Comparison of ENCODE assay signal across 12 cellular contexts in genomic region chr19:52492991-52493470, GRCh38. TPM values are rescaled to one million over a fixed set of nuclear protein-coding genes. Genes with fewer than 3 reads are reported as not detected.
DNase-seq lines count a peak whose midpoint lies in the region; ATAC-seq and TF ChIP-seq lines count a peak whose summit lies in the region.
"Had no signal": no experiment of that assay in that cellular context is flagged by ENCODE, and none has a peak within 500 bp of the region (broad histone marks: within the 10 kb centered on the region; RNA-seq: fewer than 3 reads in every experiment).

No MANE protein-coding gene starts in this region.

- dilution Hi-C loops in mammary epithelial cell (cut with HindIII; ENCODE audit: low sequenced_read_pairs), result no loop called here

- H3K36me3 Mint-ChIP-seq in activated CD4-positive, alpha-beta T cell treated with anti-CD3 and anti-CD28 coated beads, Interleukin-2, amount 10 ng/mL, durations not matched to agents 7 days and 5 days (ENCODE audit: low read depth), result peaks cover 4% of the 10 kb centered on the region
- peaks cover 14 to 19% (median 17%) of the 10 kb centered on the region in 3 donors for H3K36me3 Mint-ChIP-seq in immature natural killer cell
- peaks cover 12% of the 10 kb centered on the region for H3K36me3 Mint-ChIP-seq in stimulated activated effector memory CD8-positive, alpha-beta T cell treated with anti-CD3 and anti-CD28 coated beads, Interleukin-12 subunit alpha, Interleukin-12 subunit beta, amount 100 ng/mL, for 72 hours
- H3K36me3 Mint-ChIP-seq: IgD-negative memory B cell had no signal

- no peaks in the 10 kb centered on the region for H3K79me2 ChIP-seq in mammary epithelial cell (ENCODE audit: insufficient read depth, low read length)

- peak; percentile 56 for ATAC-seq in stimulated activated effector memory CD8-positive, alpha-beta T cell treated with anti-CD3 and anti-CD28 coated beads, Interleukin-12 subunit alpha, Interleukin-12 subunit beta, amount 100 ng/mL, for 72 hours
- ATAC-seq: naive thymus-derived CD4-positive, alpha-beta T cell had no signal

- in situ Hi-C loops in mammary epithelial cell (cut with MboI; ENCODE audit: low sequenced_read_pairs in 2 of 2), result no loop called here

- H3K27ac ChIP-seq in mammary epithelial cell (ENCODE audit: insufficient read depth, low read depth, low read length), result no peak overlapping the region

- peak overlapping the region; percentile 41 for H3K4me3 Mint-ChIP-seq in activated CD4-positive, alpha-beta T cell treated with anti-CD3 and anti-CD28 coated beads, Interleukin-2, amount 10 ng/mL, durations not matched to agents 7 days and 5 days
- H3K4me3 Mint-ChIP-seq in immature natural killer cell, result peak overlapping the region; percentile 7 to 76 (median 44)
- peak overlapping the region; percentile 48 for H3K4me3 Mint-ChIP-seq in stimulated activated effector memory CD8-positive, alpha-beta T cell treated with anti-CD3 and anti-CD28 coated beads, Interleukin-12 subunit alpha, Interleukin-12 subunit beta, amount 100 ng/mL, for 72 hours

- H3K27me3 ChIP-seq in mammary epithelial cell (ENCODE audit: insufficient read depth, low read length), result no peaks in the 10 kb centered on the region

- no peaks in the 10 kb centered on the region for H3K36me3 ChIP-seq in mammary epithelial cell (ENCODE audit: insufficient read depth, low read length)

- no peaks in the 10 kb centered on the region for H3K4me1 ChIP-seq in mammary epithelial cell (ENCODE audit: insufficient read depth, low read length)

- H3K4me1 Mint-ChIP-seq in activated CD4-positive, alpha-beta T cell treated with anti-CD3 and anti-CD28 coated beads, Interleukin-2, amount 10 ng/mL, durations not matched to agents 7 days and 5 days, result peaks cover 2% of the 10 kb centered on the region
- peaks cover 3 to 6% of the 10 kb centered on the region in 2 donors for H3K4me1 Mint-ChIP-seq in immature natural killer cell
- peaks cover 8% of the 10 kb centered on the region for H3K4me1 Mint-ChIP-seq in stimulated activated effector memory CD8-positive, alpha-beta T cell treated with anti-CD3 and anti-CD28 coated beads, Interleukin-12 subunit alpha, Interleukin-12 subunit beta, amount 100 ng/mL, for 72 hours
- H3K4me1 Mint-ChIP-seq: IgD-negative memory B cell had no signal

- no peak for TF ChIP-seq CTCF in mammary epithelial cell (conservative IDR thresholded peaks at IDR 0.05 in 1 of 2, IDR thresholded peaks at IDR 0.05 in 1 of 2; ENCODE audit: extremely low read depth in 1 of 2, insufficient read depth in 1 of 2, low read depth in 1 of 2, low read length in 2 of 2)

- intact Hi-C loops in mammary epithelial cell (cut with micrococcal nuclease), result no loop called here

- DNase-seq in activated CD4-positive, alpha-beta T cell treated with anti-CD3 and anti-CD28 coated beads, Interleukin-2, amount 10 ng/mL, durations not matched to agents 7 days and 5 days, result no peak
- DNase-seq in activated CD4-positive, alpha-beta T cell treated with anti-CD3 and anti-CD28 coated beads, Interleukin-2, amount 50 U/mL, for 48 hours, result no peak
- DNase-seq in mammary epithelial cell (no peak), immature natural killer cell (peak in 2 of 3 donors; percentile 3 to 11), NCI-H1930 (lab: John Stamatoyannopoulos, UW) (no peak), UCSD-AML1 (lab: John Stamatoyannopoulos, UW; ENCODE audit: unreplicated experiment) (no peak)
- DNase-seq in stimulated activated effector memory CD8-positive, alpha-beta T cell treated with anti-CD3 and anti-CD28 coated beads, Interleukin-12 subunit alpha, Interleukin-12 subunit beta, amount 100 ng/mL, for 72 hours (ENCODE audit: low spot score in 2 of 2), result no peak
- no peak for DNase-seq in stimulated activated CD4-positive, alpha-beta T cell treated with anti-CD3 and anti-CD28 coated beads, Interleukin-1b, Interleukin-23, amount 100 ng/mL, for 48 hours
- DNase-seq: activated CD8-positive, alpha-beta memory T cell treated with anti-CD3 and anti-CD28 coated beads, Interleukin-2, amount 50 U/mL, for 4 hours; naive thymus-derived CD4-positive, alpha-beta T cell had no signal

- H3K27me3 Mint-ChIP-seq in activated CD4-positive, alpha-beta T cell treated with anti-CD3 and anti-CD28 coated beads, Interleukin-2, amount 10 ng/mL, durations not matched to agents 7 days and 5 days, result no peaks in the 10 kb centered on the region
- H3K27me3 Mint-ChIP-seq in immature natural killer cell (ENCODE audit: low read depth in 3 of 3), result peaks cover 2 to 5% (median 2%) of the 10 kb centered on the region in 3 donors
- H3K27me3 Mint-ChIP-seq: IgD-negative memory B cell had no signal

- H3K9ac ChIP-seq in mammary epithelial cell (ENCODE audit: insufficient read depth, low read length), result no peak overlapping the region

- H3K9me3 Mint-ChIP-seq in activated CD4-positive, alpha-beta T cell treated with anti-CD3 and anti-CD28 coated beads, Interleukin-2, amount 10 ng/mL, durations not matched to agents 7 days and 5 days, result peaks cover 44% of the 10 kb centered on the region
- peaks cover 13 to 72% (median 60%) of the 10 kb centered on the region in 6 donors for H3K9me3 Mint-ChIP-seq in immature natural killer cell
- H3K9me3 Mint-ChIP-seq in stimulated activated effector memory CD8-positive, alpha-beta T cell treated with anti-CD3 and anti-CD28 coated beads, Interleukin-12 subunit alpha, Interleukin-12 subunit beta, amount 100 ng/mL, for 72 hours, result peaks cover 20% of the 10 kb centered on the region

- H3K9me3 ChIP-seq in mammary epithelial cell (replicated peaks; ENCODE audit: insufficient read depth, low read length), result peaks cover 20% of the 10 kb centered on the region

- H3K27ac Mint-ChIP-seq in activated CD4-positive, alpha-beta T cell treated with anti-CD3 and anti-CD28 coated beads, Interleukin-2, amount 10 ng/mL, durations not matched to agents 7 days and 5 days, result no peak overlapping the region
- H3K27ac Mint-ChIP-seq in immature natural killer cell, result no peak overlapping the region
- H3K27ac Mint-ChIP-seq in stimulated activated effector memory CD8-positive, alpha-beta T cell treated with anti-CD3 and anti-CD28 coated beads, Interleukin-12 subunit alpha, Interleukin-12 subunit beta, amount 100 ng/mL, for 72 hours, result no peak overlapping the region
- H3K27ac Mint-ChIP-seq: IgD-negative memory B cell; naive thymus-derived CD4-positive, alpha-beta T cell had no signal

- POLR2A ChIA-PET in activated CD4-positive, alpha-beta T cell treated with anti-CD3 and anti-CD28 coated beads, Interleukin-2, amount 10 ng/mL, durations not matched to agents 7 days and 5 days (lab: Charles Lee), result no interaction called here

- peak overlapping the region; percentile 42 for H3K4me2 ChIP-seq in mammary epithelial cell (ENCODE audit: insufficient read depth, low read depth, low read length)

- H3K4me3 ChIP-seq in mammary epithelial cell (replicated peaks in 1 of 3; ENCODE audit: insufficient read depth in 1 of 3, low read depth in 2 of 3, low read length in 3 of 3), result peak overlapping the region in 1 of 3 experiments; percentile 28

- no peaks in the 10 kb centered on the region for H4K20me1 ChIP-seq in mammary epithelial cell (ENCODE audit: insufficient read depth, low read length)

- BruUV-seq in mammary epithelial cell (replicated peaks; lab: Mats Ljungman, UMichigan), result no TSS peak

- H2AFZ ChIP-seq in mammary epithelial cell (ENCODE audit: low read depth, low read length), result peak overlapping the region; percentile 69

- WGBS in mammary epithelial cell (ENCODE audit: low coverage, missing lambda C conversion rate), result 18% methylated on average over 11 of the region's 28 CpGs

- CTCF ChIA-PET in activated CD4-positive, alpha-beta T cell treated with anti-CD3 and anti-CD28 coated beads, Interleukin-2, amount 10 ng/mL, durations not matched to agents 7 days and 5 days (lab: Charles Lee), result no interaction called here
- CTCF ChIA-PET in mammary epithelial cell (lab: Charles Lee; ENCODE audit: low non-redundant PET), result no interaction called here

RNA-seq across cellular contexts. Expression of gene ZNF808, which starts 34.4 kb away (rescaled TPM):
- 10 to 100 TPM; 36.3 to 40.5 TPM for total RNA-seq in activated CD4-positive, alpha-beta T cell treated with anti-CD3 and anti-CD28 coated beads, Interleukin-2, amount 10 ng/mL, durations not matched to agents 7 days and 5 days
- total RNA-seq in mammary epithelial cell, result 10 to 100 TPM; 14.1 to 21.3 TPM
- polyA plus RNA-seq in mammary epithelial cell, result 4.6 TPM
- polyA minus RNA-seq in mammary epithelial cell, result 15.2 TPM
- polyA plus RNA-seq in immature natural killer cell, result 10 to 100 TPM in 2 of 3 donors, not detected in 1; 12.4 to 16.6 TPM

RNA-seq across cellular contexts. Expression of gene ZNF578, which starts 39.7 kb away (rescaled TPM):
- total RNA-seq in activated CD4-positive, alpha-beta T cell treated with anti-CD3 and anti-CD28 coated beads, Interleukin-2, amount 10 ng/mL, durations not matched to agents 7 days and 5 days, result 1 to 10 TPM; 1.9 to 3.0 TPM
- total RNA-seq in mammary epithelial cell, result 1 to 10 TPM in 1 of 2 donors, under 1 TPM in 1; 0.71 to 1.2 TPM
- polyA plus RNA-seq in mammary epithelial cell (0.16 TPM), immature natural killer cell (1 to 10 TPM; 2.0 to 8.3 (median 4.1) TPM)
- polyA minus RNA-seq in mammary epithelial cell, result 6.7 TPM
- total RNA-seq: NCI-H460 had no signal

Comparison
In these comparisons a context has a peak if more than half of its experiments do, and no peak if none do; other contexts are left out.
1. DNase-seq: peak in immature natural killer cell (2 of 3); none in activated CD4-positive, alpha-beta T cell treated with anti-CD3 and anti-CD28 coated beads, Interleukin-2, amount 10 ng/mL, durations not matched to agents 7 days and 5 days (single experiment), activated CD4-positive, alpha-beta T cell treated with anti-CD3 and anti-CD28 coated beads, Interleukin-2, amount 50 U/mL, for 48 hours (0 of 2), mammary epithelial cell (single experiment), stimulated activated effector memory CD8-positive, alpha-beta T cell treated with anti-CD3 and anti-CD28 coated beads, Interleukin-12 subunit alpha, Interleukin-12 subunit beta, amount 100 ng/mL, for 72 hours (0 of 2), NCI-H1930 (0 of 2), stimulated activated CD4-positive, alpha-beta T cell treated with anti-CD3 and anti-CD28 coated beads, Interleukin-1b, Interleukin-23, amount 100 ng/mL, for 48 hours (single experiment) and UCSD-AML1 (single experiment).
2. Peak in every context shown above with its lines, with median percentiles within 50 percentile points of each other: H3K4me3 Mint-ChIP-seq.